ENCODE assay signal across 9 cellular contexts in genomic region chr7:48875300-48875916, GRCh38. TPM values are rescaled to one million over a fixed set of nuclear protein-coding genes. Genes with fewer than 3 reads are reported as not detected.
DNase-seq lines count a peak whose midpoint lies in the region; ATAC-seq and TF ChIP-seq lines count a peak whose summit lies in the region.
"Had no signal": no experiment of that assay in that cellular context is flagged by ENCODE, and none has a peak within 500 bp of the region (broad histone marks: within the 10 kb centered on the region; RNA-seq: fewer than 3 reads in every experiment).

No MANE protein-coding gene starts in this region.

- no peaks in the 10 kb centered on the region for H4K20me1 ChIP-seq in mammary epithelial cell (ENCODE audit: insufficient read depth, low read length)

- H3K4me2 ChIP-seq in mammary epithelial cell (ENCODE audit: insufficient read depth, low read depth, low read length): no peak overlapping the region

- no peaks in the 10 kb centered on the region for H3K9me3 ChIP-seq in mammary epithelial cell (replicated peaks; ENCODE audit: insufficient read depth, low read length)

- CTCF ChIA-PET in mammary epithelial cell (lab: Charles Lee; ENCODE audit: low non-redundant PET): no interaction called here

- no TSS peak for BruUV-seq in mammary epithelial cell (replicated peaks; lab: Mats Ljungman, UMichigan)

- 28% methylated on average over 12 of the region's 12 CpGs for WGBS in mammary epithelial cell (ENCODE audit: low coverage, missing lambda C conversion rate)

- H3K36me3 ChIP-seq in mammary epithelial cell (ENCODE audit: insufficient read depth, low read length): no peaks in the 10 kb centered on the region

- H3K4me1 ChIP-seq in mammary epithelial cell (ENCODE audit: insufficient read depth, low read length): no peaks in the 10 kb centered on the region

- dilution Hi-C loops in mammary epithelial cell (cut with HindIII; ENCODE audit: low sequenced_read_pairs): no loop called here

- DNase-seq in GM10266 (ENCODE audit: extremely low spot score) (no peak), NCI-H2029 treated with DMSO at 0.1 percent for 48 hours (lab: John Stamatoyannopoulos, UW) (peak; percentile 65), mammary epithelial cell (peak; percentile 41), midbrain (lab: John Stamatoyannopoulos, UW) (peak; percentile 81), NCI-H1694 (lab: John Stamatoyannopoulos, UW) (no peak), NCI-H1436 (lab: John Stamatoyannopoulos, UW) (no peak), NCI-H2107 treated with DMSO at 0.1 percent for 48 hours (lab: John Stamatoyannopoulos, UW; ENCODE audit: unreplicated experiment) (no peak)

- ATAC-seq in GM21529 (IDR thresholded peaks at IDR 0.05; ENCODE audit: unreplicated experiment): no peak

- no peaks in the 10 kb centered on the region for H3K27me3 ChIP-seq in mammary epithelial cell (ENCODE audit: insufficient read depth, low read length)

- H3K9ac ChIP-seq in mammary epithelial cell (ENCODE audit: insufficient read depth, low read length): no peak overlapping the region

- in situ Hi-C loops in mammary epithelial cell (cut with MboI; ENCODE audit: low sequenced_read_pairs in 2 of 2): loop anchor here (10.0 to 25.0 kb wide), 3 partner anchors 438 to 588 kb away; no protein-coding TSS in a partner anchor

- no peak overlapping the region for H2AFZ ChIP-seq in mammary epithelial cell (ENCODE audit: low read depth, low read length)

- no peak overlapping the region for H3K27ac ChIP-seq in mammary epithelial cell (ENCODE audit: insufficient read depth, low read depth, low read length)

- TF ChIP-seq CTCF in GM10266 (IDR thresholded peaks at IDR 0.05; ENCODE audit: control insufficient read depth, insufficient read depth, low read depth, missing control alignments) (peak; percentile 32), mammary epithelial cell (conservative IDR thresholded peaks at IDR 0.05 in 1 of 2, IDR thresholded peaks at IDR 0.05 in 1 of 2; ENCODE audit: extremely low read depth in 1 of 2, insufficient read depth in 1 of 2, low read depth in 1 of 2, low read length in 2 of 2) (peak; percentile 68 to 88)

- no peak overlapping the region for H3K4me3 ChIP-seq in mammary epithelial cell (replicated peaks in 1 of 3; ENCODE audit: insufficient read depth in 1 of 3, low read depth in 2 of 3, low read length in 3 of 3)

- intact Hi-C loops in mammary epithelial cell (cut with micrococcal nuclease): loop anchor here (1.0 to 5.0 kb wide), 7 partner anchors 258 to 977 kb away; no protein-coding TSS in a partner anchor

- no peaks in the 10 kb centered on the region for H3K79me2 ChIP-seq in mammary epithelial cell (ENCODE audit: insufficient read depth, low read length)

RNA-seq across cellular contexts. Expression of gene CDC14C, which starts 48.9 kb away (rescaled TPM):
- under 1 TPM in 1 of 2 donors, not detected in 1; 0.17 TPM for total RNA-seq in mammary epithelial cell
- not detected for polyA plus RNA-seq in mammary epithelial cell
- polyA minus RNA-seq in mammary epithelial cell: not detected
- polyA plus RNA-seq: thymus had no signal

Comparison
In these comparisons a context has a peak if more than half of its experiments do, and no peak if none do; other contexts are left out.
1. DNase-seq: peak in NCI-H2029 treated with DMSO at 0.1 percent for 48 hours (single experiment), mammary epithelial cell (single experiment) and midbrain (single experiment); none in GM10266 (single experiment), NCI-H1694 (single experiment), NCI-H1436 (single experiment) and NCI-H2107 treated with DMSO at 0.1 percent for 48 hours (single experiment).